In the genomic region with DNA sequence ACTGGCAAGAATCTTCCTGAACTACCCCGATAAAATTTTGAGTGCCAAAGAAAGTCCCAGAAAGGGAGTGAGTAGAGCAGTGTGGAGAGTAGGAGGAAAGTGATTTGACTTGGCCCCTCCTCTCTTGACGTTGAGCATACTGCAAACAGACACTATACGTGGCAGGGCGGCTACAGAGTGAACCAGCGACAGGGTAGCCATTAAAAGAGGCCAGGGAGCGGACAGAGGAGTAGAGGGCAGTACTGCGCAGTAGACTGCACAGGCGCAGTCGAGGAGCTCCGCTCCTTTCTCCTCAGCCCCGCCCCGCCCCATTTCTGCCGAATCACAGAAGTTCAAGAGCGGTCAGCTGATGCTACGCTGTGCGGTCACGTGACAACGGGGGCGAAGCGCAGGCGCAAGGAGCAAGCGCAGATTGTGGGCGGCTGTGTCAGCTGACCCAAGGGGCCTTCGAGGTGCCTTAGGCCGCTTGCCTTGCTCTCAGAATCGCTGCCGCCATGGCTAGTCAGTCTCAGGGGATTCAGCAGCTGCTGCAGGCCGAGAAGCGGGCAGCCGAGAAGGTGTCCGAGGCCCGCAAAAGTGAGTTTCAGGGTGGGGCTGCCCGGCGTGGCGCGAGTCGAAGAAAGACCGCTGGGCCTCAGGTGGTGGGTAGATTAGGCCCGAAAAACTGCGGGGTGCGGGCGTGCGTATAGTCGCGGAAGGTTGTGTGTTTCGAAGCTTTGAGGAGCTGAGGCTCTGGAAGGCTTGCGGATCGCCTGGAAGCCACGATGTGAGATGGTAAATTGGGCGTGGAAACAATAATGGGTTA, we compare ENCODE assay signal across 1 cellular context.
TF ChIP-seq lines count a peak whose summit lies in the region.

A gene with protein sequence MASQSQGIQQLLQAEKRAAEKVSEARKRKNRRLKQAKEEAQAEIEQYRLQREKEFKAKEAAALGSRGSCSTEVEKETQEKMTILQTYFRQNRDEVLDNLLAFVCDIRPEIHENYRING (plus strand): TSS at position 425 of the 805 bp plus-strand sequence. CDS start 70 bp downstream, at position 495.

TF ChIP-seq in K562, 482 proteins besides CTCF, POLR2A, EP300 and RAD21 (continued from another document and continues in another):
- TF ChIP-seq, protein P1, sequence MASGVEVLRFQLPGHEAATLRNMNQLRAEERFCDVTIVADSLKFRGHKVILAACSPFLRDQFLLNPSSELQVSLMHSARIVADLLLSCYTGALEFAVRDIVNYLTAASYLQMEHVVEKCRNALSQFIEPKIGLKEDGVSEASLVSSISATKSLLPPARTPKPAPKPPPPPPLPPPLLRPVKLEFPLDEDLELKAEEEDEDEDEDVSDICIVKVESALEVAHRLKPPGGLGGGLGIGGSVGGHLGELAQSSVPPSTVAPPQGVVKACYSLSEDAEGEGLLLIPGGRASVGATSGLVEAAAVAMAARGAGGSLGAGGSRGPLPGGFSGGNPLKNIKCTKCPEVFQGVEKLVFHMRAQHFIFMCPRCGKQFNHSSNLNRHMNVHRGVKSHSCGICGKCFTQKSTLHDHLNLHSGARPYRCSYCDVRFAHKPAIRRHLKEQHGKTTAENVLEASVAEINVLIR (CRISPR knock-in tag; IDR thresholded peaks at IDR 0.05) = 0 out of 2 replicates have a peak, but pooled peaks have one; percentile 37
- no peak for TF ChIP-seq BMI1 (IDR thresholded peaks at IDR 0.05; ENCODE audit: low read length)
- no peak for TF ChIP-seq MTA3 (IDR thresholded peaks at IDR 0.05; ENCODE audit: borderline replicate concordance)
- TF ChIP-seq XRCC5 (IDR thresholded peaks at IDR 0.05; ENCODE audit: low read depth, low read length) = peak; percentile 16; the same call in 1 of the 2 replicates
- peak; percentile 92 for TF ChIP-seq L3MBTL2 (IDR thresholded peaks at IDR 0.05)
- no peak for TF ChIP-seq RBM17 (IDR thresholded peaks at IDR 0.05; ENCODE audit: borderline replicate concordance, low read depth, low read length)
- no peak for TF ChIP-seq BRCA1 (IDR thresholded peaks at IDR 0.05)
- no peak for TF ChIP-seq BRCA1 (CRISPR knock-in tag; IDR thresholded peaks at IDR 0.05)
- TF ChIP-seq CREBBP (IDR thresholded peaks at IDR 0.05; ENCODE audit: low read depth, low read length) = no peak
- TF ChIP-seq ZC3H11A (IDR thresholded peaks at IDR 0.05; ENCODE audit: low read depth, low read length) = no peak
- TF ChIP-seq ZNF717 (CRISPR knock-in tag; IDR thresholded peaks at IDR 0.05) = no peak
- TF ChIP-seq, protein P2, sequence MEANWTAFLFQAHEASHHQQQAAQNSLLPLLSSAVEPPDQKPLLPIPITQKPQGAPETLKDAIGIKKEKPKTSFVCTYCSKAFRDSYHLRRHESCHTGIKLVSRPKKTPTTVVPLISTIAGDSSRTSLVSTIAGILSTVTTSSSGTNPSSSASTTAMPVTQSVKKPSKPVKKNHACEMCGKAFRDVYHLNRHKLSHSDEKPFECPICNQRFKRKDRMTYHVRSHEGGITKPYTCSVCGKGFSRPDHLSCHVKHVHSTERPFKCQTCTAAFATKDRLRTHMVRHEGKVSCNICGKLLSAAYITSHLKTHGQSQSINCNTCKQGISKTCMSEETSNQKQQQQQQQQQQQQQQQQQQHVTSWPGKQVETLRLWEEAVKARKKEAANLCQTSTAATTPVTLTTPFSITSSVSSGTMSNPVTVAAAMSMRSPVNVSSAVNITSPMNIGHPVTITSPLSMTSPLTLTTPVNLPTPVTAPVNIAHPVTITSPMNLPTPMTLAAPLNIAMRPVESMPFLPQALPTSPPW (CRISPR knock-in tag; IDR thresholded peaks at IDR 0.05) = peak; percentile 61
- TF ChIP-seq, protein P3, sequence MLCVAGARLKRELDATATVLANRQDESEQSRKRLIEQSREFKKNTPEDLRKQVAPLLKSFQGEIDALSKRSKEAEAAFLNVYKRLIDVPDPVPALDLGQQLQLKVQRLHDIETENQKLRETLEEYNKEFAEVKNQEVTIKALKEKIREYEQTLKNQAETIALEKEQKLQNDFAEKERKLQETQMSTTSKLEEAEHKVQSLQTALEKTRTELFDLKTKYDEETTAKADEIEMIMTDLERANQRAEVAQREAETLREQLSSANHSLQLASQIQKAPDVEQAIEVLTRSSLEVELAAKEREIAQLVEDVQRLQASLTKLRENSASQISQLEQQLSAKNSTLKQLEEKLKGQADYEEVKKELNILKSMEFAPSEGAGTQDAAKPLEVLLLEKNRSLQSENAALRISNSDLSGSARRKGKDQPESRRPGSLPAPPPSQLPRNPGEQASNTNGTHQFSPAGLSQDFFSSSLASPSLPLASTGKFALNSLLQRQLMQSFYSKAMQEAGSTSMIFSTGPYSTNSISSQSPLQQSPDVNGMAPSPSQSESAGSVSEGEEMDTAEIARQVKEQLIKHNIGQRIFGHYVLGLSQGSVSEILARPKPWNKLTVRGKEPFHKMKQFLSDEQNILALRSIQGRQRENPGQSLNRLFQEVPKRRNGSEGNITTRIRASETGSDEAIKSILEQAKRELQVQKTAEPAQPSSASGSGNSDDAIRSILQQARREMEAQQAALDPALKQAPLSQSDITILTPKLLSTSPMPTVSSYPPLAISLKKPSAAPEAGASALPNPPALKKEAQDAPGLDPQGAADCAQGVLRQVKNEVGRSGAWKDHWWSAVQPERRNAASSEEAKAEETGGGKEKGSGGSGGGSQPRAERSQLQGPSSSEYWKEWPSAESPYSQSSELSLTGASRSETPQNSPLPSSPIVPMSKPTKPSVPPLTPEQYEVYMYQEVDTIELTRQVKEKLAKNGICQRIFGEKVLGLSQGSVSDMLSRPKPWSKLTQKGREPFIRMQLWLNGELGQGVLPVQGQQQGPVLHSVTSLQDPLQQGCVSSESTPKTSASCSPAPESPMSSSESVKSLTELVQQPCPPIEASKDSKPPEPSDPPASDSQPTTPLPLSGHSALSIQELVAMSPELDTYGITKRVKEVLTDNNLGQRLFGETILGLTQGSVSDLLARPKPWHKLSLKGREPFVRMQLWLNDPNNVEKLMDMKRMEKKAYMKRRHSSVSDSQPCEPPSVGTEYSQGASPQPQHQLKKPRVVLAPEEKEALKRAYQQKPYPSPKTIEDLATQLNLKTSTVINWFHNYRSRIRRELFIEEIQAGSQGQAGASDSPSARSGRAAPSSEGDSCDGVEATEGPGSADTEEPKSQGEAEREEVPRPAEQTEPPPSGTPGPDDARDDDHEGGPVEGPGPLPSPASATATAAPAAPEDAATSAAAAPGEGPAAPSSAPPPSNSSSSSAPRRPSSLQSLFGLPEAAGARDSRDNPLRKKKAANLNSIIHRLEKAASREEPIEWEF (CRISPR knock-in tag; IDR thresholded peaks at IDR 0.05) = no peak
- TF ChIP-seq DNMT1 (IDR thresholded peaks at IDR 0.05) = no peak
- no peak for TF ChIP-seq HMG20A (CRISPR knock-in tag; conservative IDR thresholded peaks at IDR 0.05)
- peak; percentile 49; the same call in 1 of the 2 replicates for TF ChIP-seq FOXP1 (CRISPR knock-in tag; IDR thresholded peaks at IDR 0.05)
- no peak for TF ChIP-seq XRCC3 (IDR thresholded peaks at IDR 0.05)
- TF ChIP-seq, protein P4, sequence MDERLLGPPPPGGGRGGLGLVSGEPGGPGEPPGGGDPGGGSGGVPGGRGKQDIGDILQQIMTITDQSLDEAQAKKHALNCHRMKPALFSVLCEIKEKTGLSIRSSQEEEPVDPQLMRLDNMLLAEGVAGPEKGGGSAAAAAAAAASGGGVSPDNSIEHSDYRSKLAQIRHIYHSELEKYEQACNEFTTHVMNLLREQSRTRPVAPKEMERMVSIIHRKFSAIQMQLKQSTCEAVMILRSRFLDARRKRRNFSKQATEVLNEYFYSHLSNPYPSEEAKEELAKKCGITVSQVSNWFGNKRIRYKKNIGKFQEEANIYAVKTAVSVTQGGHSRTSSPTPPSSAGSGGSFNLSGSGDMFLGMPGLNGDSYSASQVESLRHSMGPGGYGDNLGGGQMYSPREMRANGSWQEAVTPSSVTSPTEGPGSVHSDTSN (CRISPR knock-in tag; IDR thresholded peaks at IDR 0.05; ENCODE audit: low read depth) = no peak
- TF ChIP-seq, protein P4 (tag; conservative IDR thresholded peaks at IDR 0.05; ENCODE audit: low read depth) = no peak
- TF ChIP-seq, protein P5, sequence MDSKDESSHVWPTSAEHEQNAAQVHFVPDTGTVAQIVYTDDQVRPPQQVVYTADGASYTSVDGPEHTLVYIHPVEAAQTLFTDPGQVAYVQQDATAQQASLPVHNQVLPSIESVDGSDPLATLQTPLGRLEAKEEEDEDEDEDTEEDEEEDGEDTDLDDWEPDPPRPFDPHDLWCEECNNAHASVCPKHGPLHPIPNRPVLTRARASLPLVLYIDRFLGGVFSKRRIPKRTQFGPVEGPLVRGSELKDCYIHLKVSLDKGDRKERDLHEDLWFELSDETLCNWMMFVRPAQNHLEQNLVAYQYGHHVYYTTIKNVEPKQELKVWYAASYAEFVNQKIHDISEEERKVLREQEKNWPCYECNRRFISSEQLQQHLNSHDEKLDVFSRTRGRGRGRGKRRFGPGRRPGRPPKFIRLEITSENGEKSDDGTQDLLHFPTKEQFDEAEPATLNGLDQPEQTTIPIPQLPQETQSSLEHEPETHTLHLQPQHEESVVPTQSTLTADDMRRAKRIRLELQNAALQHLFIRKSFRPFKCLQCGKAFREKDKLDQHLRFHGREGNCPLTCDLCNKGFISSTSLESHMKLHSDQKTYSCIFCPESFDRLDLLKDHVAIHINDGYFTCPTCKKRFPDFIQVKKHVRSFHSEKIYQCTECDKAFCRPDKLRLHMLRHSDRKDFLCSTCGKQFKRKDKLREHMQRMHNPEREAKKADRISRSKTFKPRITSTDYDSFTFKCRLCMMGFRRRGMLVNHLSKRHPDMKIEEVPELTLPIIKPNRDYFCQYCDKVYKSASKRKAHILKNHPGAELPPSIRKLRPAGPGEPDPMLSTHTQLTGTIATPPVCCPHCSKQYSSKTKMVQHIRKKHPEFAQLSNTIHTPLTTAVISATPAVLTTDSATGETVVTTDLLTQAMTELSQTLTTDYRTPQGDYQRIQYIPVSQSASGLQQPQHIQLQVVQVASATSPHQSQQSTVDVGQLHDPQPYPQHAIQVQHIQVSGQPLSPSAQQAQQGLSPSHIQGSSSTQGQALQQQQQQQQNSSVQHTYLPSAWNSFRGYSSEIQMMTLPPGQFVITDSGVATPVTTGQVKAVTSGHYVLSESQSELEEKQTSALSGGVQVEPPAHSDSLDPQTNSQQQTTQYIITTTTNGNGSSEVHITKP (IDR thresholded peaks at IDR 0.05; ENCODE audit: partially characterized antibody) = peak; percentile 5
- TF ChIP-seq ZNF507 (tag; conservative IDR thresholded peaks at IDR 0.05) = no peak
- TF ChIP-seq ZNF583 (CRISPR knock-in tag; IDR thresholded peaks at IDR 0.05) = peak; percentile 78; the same call in 1 of the 2 replicates
- no peak for TF ChIP-seq SNIP1 (IDR thresholded peaks at IDR 0.05; ENCODE audit: low read depth)
- no peak for TF ChIP-seq BCOR (IDR thresholded peaks at IDR 0.05)
- TF ChIP-seq, protein P6, sequence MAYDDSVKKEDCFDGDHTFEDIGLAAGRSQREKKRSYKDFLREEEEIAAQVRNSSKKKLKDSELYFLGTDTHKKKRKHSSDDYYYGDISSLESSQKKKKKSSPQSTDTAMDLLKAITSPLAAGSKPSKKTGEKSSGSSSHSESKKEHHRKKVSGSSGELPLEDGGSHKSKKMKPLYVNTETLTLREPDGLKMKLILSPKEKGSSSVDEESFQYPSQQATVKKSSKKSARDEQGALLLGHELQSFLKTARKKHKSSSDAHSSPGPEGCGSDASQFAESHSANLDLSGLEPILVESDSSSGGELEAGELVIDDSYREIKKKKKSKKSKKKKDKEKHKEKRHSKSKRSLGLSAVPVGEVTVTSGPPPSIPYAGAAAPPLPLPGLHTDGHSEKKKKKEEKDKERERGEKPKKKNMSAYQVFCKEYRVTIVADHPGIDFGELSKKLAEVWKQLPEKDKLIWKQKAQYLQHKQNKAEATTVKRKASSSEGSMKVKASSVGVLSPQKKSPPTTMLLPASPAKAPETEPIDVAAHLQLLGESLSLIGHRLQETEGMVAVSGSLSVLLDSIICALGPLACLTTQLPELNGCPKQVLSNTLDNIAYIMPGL (CRISPR knock-in tag; IDR thresholded peaks at IDR 0.05) = peak; percentile 79
- TF ChIP-seq, protein P7, sequence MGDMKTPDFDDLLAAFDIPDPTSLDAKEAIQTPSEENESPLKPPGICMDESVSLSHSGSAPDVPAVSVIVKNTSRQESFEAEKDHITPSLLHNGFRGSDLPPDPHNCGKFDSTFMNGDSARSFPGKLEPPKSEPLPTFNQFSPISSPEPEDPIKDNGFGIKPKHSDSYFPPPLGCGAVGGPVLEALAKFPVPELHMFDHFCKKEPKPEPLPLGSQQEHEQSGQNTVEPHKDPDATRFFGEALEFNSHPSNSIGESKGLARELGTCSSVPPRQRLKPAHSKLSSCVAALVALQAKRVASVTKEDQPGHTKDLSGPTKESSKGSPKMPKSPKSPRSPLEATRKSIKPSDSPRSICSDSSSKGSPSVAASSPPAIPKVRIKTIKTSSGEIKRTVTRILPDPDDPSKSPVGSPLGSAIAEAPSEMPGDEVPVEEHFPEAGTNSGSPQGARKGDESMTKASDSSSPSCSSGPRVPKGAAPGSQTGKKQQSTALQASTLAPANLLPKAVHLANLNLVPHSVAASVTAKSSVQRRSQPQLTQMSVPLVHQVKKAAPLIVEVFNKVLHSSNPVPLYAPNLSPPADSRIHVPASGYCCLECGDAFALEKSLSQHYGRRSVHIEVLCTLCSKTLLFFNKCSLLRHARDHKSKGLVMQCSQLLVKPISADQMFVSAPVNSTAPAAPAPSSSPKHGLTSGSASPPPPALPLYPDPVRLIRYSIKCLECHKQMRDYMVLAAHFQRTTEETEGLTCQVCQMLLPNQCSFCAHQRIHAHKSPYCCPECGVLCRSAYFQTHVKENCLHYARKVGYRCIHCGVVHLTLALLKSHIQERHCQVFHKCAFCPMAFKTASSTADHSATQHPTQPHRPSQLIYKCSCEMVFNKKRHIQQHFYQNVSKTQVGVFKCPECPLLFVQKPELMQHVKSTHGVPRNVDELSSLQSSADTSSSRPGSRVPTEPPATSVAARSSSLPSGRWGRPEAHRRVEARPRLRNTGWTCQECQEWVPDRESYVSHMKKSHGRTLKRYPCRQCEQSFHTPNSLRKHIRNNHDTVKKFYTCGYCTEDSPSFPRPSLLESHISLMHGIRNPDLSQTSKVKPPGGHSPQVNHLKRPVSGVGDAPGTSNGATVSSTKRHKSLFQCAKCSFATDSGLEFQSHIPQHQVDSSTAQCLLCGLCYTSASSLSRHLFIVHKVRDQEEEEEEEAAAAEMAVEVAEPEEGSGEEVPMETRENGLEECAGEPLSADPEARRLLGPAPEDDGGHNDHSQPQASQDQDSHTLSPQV (IDR thresholded peaks at IDR 0.05) = no peak
- TF ChIP-seq ZNF584 (CRISPR knock-in tag; IDR thresholded peaks at IDR 0.05; ENCODE audit: low read depth) = peak; percentile 54; the same call in 1 of the 2 replicates
- TF ChIP-seq ZNF830 (CRISPR knock-in tag; IDR thresholded peaks at IDR 0.05) = no peak
- peak; percentile 97 for TF ChIP-seq CXXC5 (CRISPR knock-in tag; IDR thresholded peaks at IDR 0.05)
- TF ChIP-seq, protein P8, sequence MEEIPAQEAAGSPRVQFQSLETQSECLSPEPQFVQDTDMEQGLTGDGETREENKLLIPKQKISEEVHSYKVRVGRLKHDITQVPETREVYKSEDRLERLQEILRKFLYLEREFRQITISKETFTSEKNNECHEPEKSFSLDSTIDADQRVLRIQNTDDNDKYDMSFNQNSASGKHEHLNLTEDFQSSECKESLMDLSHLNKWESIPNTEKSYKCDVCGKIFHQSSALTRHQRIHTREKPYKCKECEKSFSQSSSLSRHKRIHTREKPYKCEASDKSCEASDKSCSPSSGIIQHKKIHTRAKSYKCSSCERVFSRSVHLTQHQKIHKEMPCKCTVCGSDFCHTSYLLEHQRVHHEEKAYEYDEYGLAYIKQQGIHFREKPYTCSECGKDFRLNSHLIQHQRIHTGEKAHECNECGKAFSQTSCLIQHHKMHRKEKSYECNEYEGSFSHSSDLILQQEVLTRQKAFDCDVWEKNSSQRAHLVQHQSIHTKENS (CRISPR knock-in tag; IDR thresholded peaks at IDR 0.05) = no peak
